ENCODE assay signal across 19 cellular contexts in the genomic region with DNA sequence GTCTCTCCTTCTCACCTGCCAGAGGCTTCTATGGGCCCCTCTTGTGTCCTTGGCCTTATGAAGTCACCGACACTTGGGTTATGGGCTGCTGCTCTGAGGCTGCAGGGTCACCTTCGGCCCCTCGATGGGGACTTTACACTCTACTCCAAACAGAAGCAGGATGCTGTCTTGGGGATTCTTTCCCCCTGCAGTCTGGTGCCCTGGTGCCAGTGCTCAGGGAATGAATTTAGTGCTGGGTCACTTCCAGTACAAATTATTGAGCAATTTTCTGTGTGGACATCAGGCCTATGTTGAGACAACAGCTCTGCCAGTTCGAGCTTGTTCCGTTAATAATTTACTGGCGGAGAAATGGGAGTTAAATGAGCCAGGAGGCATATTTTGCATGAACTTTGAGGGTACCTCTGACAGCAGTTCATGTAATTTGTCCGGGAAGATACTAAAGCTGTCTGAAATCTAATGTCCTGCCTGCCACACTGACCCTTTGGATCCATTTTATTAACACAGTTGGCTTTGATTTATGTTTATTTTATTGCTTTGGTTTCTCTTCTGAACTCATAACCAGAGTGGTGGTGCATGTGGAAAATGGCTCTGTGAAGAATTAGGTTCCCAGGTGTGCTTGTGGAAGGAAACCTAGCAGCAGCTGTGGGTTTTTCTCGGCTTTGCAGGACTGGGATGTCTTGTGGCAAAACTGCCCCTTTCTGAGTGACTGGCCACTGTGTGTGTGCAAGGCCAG. TPM values are rescaled to one million over a fixed set of nuclear protein-coding genes. Genes with fewer than 3 reads are reported as not detected.
DNase-seq lines count a peak whose midpoint lies in the region; ATAC-seq and TF ChIP-seq lines count a peak whose summit lies in the region.
"Had no signal": no experiment of that assay in that cellular context is flagged by ENCODE, and none has a peak within 500 bp of the region (broad histone marks: within the 10 kb centered on the region; RNA-seq: fewer than 3 reads in every experiment).

No MANE protein-coding gene starts in this region.

- H3K27ac ChIP-seq in breast epithelium: peak overlapping the region; percentile 40 to 71
- H3K27ac ChIP-seq: BLaER1, heart right ventricle, SJCRH30 had no signal

- intact Hi-C loops in breast epithelium (cut with DNase I; ENCODE audit: low total_unique reads): no loop called here

- no peaks in the 10 kb centered on the region for H3K4me1 ChIP-seq in breast epithelium
- H3K4me1 ChIP-seq: BLaER1, heart right ventricle, SJCRH30 had no signal

- no peaks in the 10 kb centered on the region for H3K27me3 ChIP-seq in breast epithelium
- H3K27me3 ChIP-seq: BLaER1, heart right ventricle, SJCRH30 had no signal

- H3K4me3 ChIP-seq in breast epithelium: no peak overlapping the region
- H3K4me3 ChIP-seq: BLaER1, heart right ventricle, SJCRH30 had no signal

- DNase-seq in HEK293T (ENCODE audit: extremely low spot score): no peak
- no peak for DNase-seq in breast epithelium (ENCODE audit: low spot score in 2 of 2)
- DNase-seq in left lobe of liver (ENCODE audit: low spot score): peak; percentile 78
- peak; percentile 13 for DNase-seq in stromal cell of bone marrow (ENCODE audit: low read depth)
- DNase-seq in SHP77 treated with DMSO at 0.1 percent for 48 hours (lab: John Stamatoyannopoulos, UW): no peak
- DNase-seq in Kasumi-1 (lab: John Stamatoyannopoulos, UW): no peak
- DNase-seq: activated CD4-positive, alpha-beta T cell treated with anti-CD3 and anti-CD28 coated beads for 4 hours; activated naive CD8-positive, alpha-beta T cell treated with anti-CD3 and anti-CD28 coated beads, Interleukin-2, amount 10 ng/mL, durations not matched to agents 7 days and 5 days; DMS79; heart right ventricle; left cardiac atrium; naive B cell; NCI-H1092; SJCRH30; stimulated activated CD4-positive, alpha-beta T cell treated with anti-CD3 and anti-CD28 coated beads, Interleukin-4, amount 100 ng/mL, for 4 hours; T1000 had no signal

- no peak for TF ChIP-seq CTCF in breast epithelium (IDR thresholded peaks at IDR 0.05)

- ATAC-seq in left lobe of liver (peak; percentile 77), HG03520 (IDR thresholded peaks at IDR 0.05; ENCODE audit: unreplicated experiment) (no peak), HG03432 (IDR thresholded peaks at IDR 0.05; ENCODE audit: unreplicated experiment) (no peak)

- POLR2A ChIA-PET in HEK293T (lab: Yijun Ruan, JAX): interaction anchor here (1.2 kb wide), 1 partner anchor 82 kb away, joined by 3 read pairs; no protein-coding TSS in a partner anchor

- H3K36me3 ChIP-seq in breast epithelium: no peaks in the 10 kb centered on the region
- H3K36me3 ChIP-seq: BLaER1, heart right ventricle, SJCRH30 had no signal

- CTCF ChIA-PET in HEK293T (lab: Yijun Ruan, JAX): no interaction called here

- no peak for TF ChIP-seq POLR2A in breast epithelium (IDR thresholded peaks at IDR 0.05)

- no peaks in the 10 kb centered on the region for H3K9me3 ChIP-seq in breast epithelium
- H3K9me3 ChIP-seq: heart right ventricle, SJCRH30 had no signal

TF ChIP-seq in HEK293T, 16 proteins besides CTCF, POLR2A, EP300 and RAD21:
- TF ChIP-seq ZNF384 (IDR thresholded peaks at IDR 0.05): no peak
- TF ChIP-seq, protein P1, sequence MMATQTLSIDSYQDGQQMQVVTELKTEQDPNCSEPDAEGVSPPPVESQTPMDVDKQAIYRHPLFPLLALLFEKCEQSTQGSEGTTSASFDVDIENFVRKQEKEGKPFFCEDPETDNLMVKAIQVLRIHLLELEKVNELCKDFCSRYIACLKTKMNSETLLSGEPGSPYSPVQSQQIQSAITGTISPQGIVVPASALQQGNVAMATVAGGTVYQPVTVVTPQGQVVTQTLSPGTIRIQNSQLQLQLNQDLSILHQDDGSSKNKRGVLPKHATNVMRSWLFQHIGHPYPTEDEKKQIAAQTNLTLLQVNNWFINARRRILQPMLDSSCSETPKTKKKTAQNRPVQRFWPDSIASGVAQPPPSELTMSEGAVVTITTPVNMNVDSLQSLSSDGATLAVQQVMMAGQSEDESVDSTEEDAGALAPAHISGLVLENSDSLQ (IDR thresholded peaks at IDR 0.05): peak; percentile 43; the same call in 1 of the 2 replicates
- TF ChIP-seq HDGF (IDR thresholded peaks at IDR 0.05; ENCODE audit: borderline replicate concordance): no peak

RNA-seq across cellular contexts. Expression of a gene that starts 34.1 kb away (rescaled TPM):
- total RNA-seq in breast epithelium: 10 to 100 TPM; 32.5 to 44.1 (median 42.0) TPM
- total RNA-seq in left lobe of liver: 13.7 TPM

RNA-seq across cellular contexts. Expression of a gene that starts 50.8 kb away (rescaled TPM):
- total RNA-seq in breast epithelium (10 to 100 TPM in 1 of 3 donors, 1 to 10 TPM in 2; 6.1 to 15.4 (median 7.2) TPM), left lobe of liver (15.4 TPM)

Comparison
In these comparisons a context has a peak if more than half of its experiments do, and no peak if none do; other contexts are left out.
1. DNase-seq: peak in left lobe of liver (single experiment) and stromal cell of bone marrow (single experiment); none in HEK293T (single experiment), breast epithelium (0 of 2), SHP77 treated with DMSO at 0.1 percent for 48 hours (single experiment) and Kasumi-1 (0 of 2).